Comparison of ENCODE assay signal across 17 cellular contexts in genomic region chr22:41348964-41349484, GRCh38. TPM values are rescaled to one million over a fixed set of nuclear protein-coding genes. Genes with fewer than 3 reads are reported as not detected.
DNase-seq lines count a peak whose midpoint lies in the region; ATAC-seq, FAIRE-seq and TF ChIP-seq lines count a peak whose summit lies in the region.
"Had no signal": no experiment of that assay in that cellular context is flagged by ENCODE, and none has a peak within 500 bp of the region (broad histone marks: within the 10 kb centered on the region; RNA-seq: fewer than 3 reads in every experiment).

No MANE protein-coding gene starts in this region.

- SMC1A ChIA-PET in GM12878 (lab: Charles Lee; ENCODE audit: uncharacterized antibody, unreplicated experiment) = no interaction called here

- H2AK9ac ChIP-seq in IMR-90 (replicated peaks; ENCODE audit: low read depth, low read length, poor library complexity) = peak overlapping the region; percentile 68

- H3K4me1 Mint-ChIP-seq in immature natural killer cell (no peaks in the 10 kb centered on the region), H9 (no peaks in the 10 kb centered on the region)

- H3K9me3 Mint-ChIP-seq in immature natural killer cell (no peaks in the 10 kb centered on the region), H9 (no peaks in the 10 kb centered on the region)
- H3K9me3 Mint-ChIP-seq: CD4-positive, alpha-beta T cell had no signal

- TF ChIP-seq POLR2A in IMR-90 (IDR thresholded peaks at IDR 0.05; ENCODE audit: low read depth, low read length) (no peak), GM12878 (IDR thresholded peaks at IDR 0.05; ENCODE audit: low read depth, low read length) (peak; percentile 52; the same call in 1 of the 2 replicates)

- H3K56ac ChIP-seq in IMR-90 (ENCODE audit: extremely low read depth, insufficient read depth, low read length) = no peak overlapping the region
- H3K56ac ChIP-seq in H9 (ENCODE audit: insufficient read length, low read depth, low read length) = no peak overlapping the region

- no TSS peak for BruUV-seq in IMR-90 (replicated peaks; lab: Mats Ljungman, UMichigan)
- BruUV-seq in GM12878 (replicated peaks; lab: Mats Ljungman, UMichigan) = no TSS peak

- H2BK20ac ChIP-seq in IMR-90 (ENCODE audit: low read depth, low read length) = no peak overlapping the region
- H2BK20ac ChIP-seq in H9 (ENCODE audit: low read depth, low read length, poor library complexity, severe bottlenecking) = no peak overlapping the region

- dilution Hi-C loops in IMR-90 (cut with HindIII; ENCODE audit: low sequenced_read_pairs, unreplicated experiment) = no loop called here

- H3K18ac ChIP-seq in IMR-90 (ENCODE audit: low read depth, low read length) (no peak overlapping the region), neuronal stem cell (ENCODE audit: low read length) (no peak overlapping the region), H9 (ENCODE audit: insufficient read length, low read depth, low read length) (no peak overlapping the region)

- WGBS in IMR-90 (ENCODE audit: extremely low coverage in 2 of 2, insufficient read length in 1 of 2), 2 experiments = 98% methylated on average over 11 of the region's 22 CpGs; no CpG with 5 or more reads in 1 of the 2 experiments
- WGBS in GM12878 (ENCODE audit: insufficient coverage, insufficient replicate concordance, low lambda C conversion rate, missing lambda C conversion rate) = 98% methylated on average over 21 of the region's 22 CpGs
- WGBS in neuronal stem cell (ENCODE audit: extremely low coverage in 2 of 2, insufficient read length in 2 of 2, insufficient replicate concordance in 1 of 2), 2 donors = no CpG with 5 or more reads among the region's 22 CpGs
- WGBS in H9 (ENCODE audit: extremely low coverage, insufficient read length, low lambda C conversion rate) = no CpG with 5 or more reads among the region's 22 CpGs

- H3K9me1 ChIP-seq in IMR-90 (ENCODE audit: insufficient read depth, low read length) = peaks cover 10% of the 10 kb centered on the region; the same call in 1 of the 2 replicates

- H4K91ac ChIP-seq in IMR-90 (ENCODE audit: insufficient read depth, low read depth, low read length) (no peak overlapping the region), neuronal stem cell (ENCODE audit: low read depth, low read length, poor library complexity) (no peak overlapping the region), H9 (ENCODE audit: insufficient read length, low read depth, low read length) (no peak overlapping the region)

- no peak overlapping the region for H2BK5ac ChIP-seq in IMR-90 (ENCODE audit: low read depth, low read length, poor library complexity, severe bottlenecking)
- H2BK5ac ChIP-seq in neuronal stem cell (ENCODE audit: low read length) = no peak overlapping the region
- no peak overlapping the region for H2BK5ac ChIP-seq in H9 (ENCODE audit: insufficient read length, low read length)

- H3K14ac ChIP-seq in IMR-90 (replicated peaks; ENCODE audit: low read depth, low read length) (no peak overlapping the region), neuronal stem cell (ENCODE audit: low read length) (no peak overlapping the region), H9 (ENCODE audit: insufficient read depth, low read length) (no peak overlapping the region)

- no peak for FAIRE-seq in GM12878 (lab: Jason Lieb, UNC)
- FAIRE-seq: A204.1, HTR-8/SVneo had no signal

- H3K27me3 ChIP-seq in IMR-90 (ENCODE audit: control insufficient read depth, insufficient read depth, low read length) (no peaks in the 10 kb centered on the region), GM12878 (replicated peaks in 1 of 2; ENCODE audit: control insufficient read depth in 2 of 2, insufficient read depth in 2 of 2, low read length in 1 of 2) (no peaks in the 10 kb centered on the region), neuronal stem cell (ENCODE audit: control insufficient read depth in 3 of 3, insufficient read depth in 3 of 3, low read depth in 1 of 3, low read length in 3 of 3) (no peaks in the 10 kb centered on the region), H9 (ENCODE audit: insufficient read depth, low read length) (no peaks in the 10 kb centered on the region)

- H4K5ac ChIP-seq in IMR-90 (ENCODE audit: low read depth, low read length) (no peak overlapping the region), H9 (ENCODE audit: insufficient read length, low read depth, low read length) (no peak overlapping the region)

- H3K36me3 Mint-ChIP-seq in immature natural killer cell (peaks cover 8 to 38% (median 10%) of the 10 kb centered on the region in 3 donors), H9 (ENCODE audit: insufficient read depth in 1 of 3, low read depth in 3 of 3) (peaks cover 22 to 80% (median 76%) of the 10 kb centered on the region in 3 experiments; a peak in 6 of 7 replicates)

- TF ChIP-seq RAD21 in IMR-90 (IDR thresholded peaks at IDR 0.05; ENCODE audit: low read length) (no peak), GM12878 (IDR thresholded peaks at IDR 0.05; ENCODE audit: insufficient read depth, low read depth, low read length) (no peak)

- H3K4me3 ChIP-seq in IMR-90 (ENCODE audit: insufficient read depth, low read depth, low read length) = no peak overlapping the region
- H3K4me3 ChIP-seq in GM12878 = no peak overlapping the region
- H3K4me3 ChIP-seq in neuronal stem cell (ENCODE audit: low read length in 2 of 2) = no peak overlapping the region

- H2AFZ ChIP-seq in IMR-90 (replicated peaks; ENCODE audit: low read length, poor library complexity) (no peak overlapping the region), GM12878 (ENCODE audit: control insufficient read depth, low read depth, low read length) (no peak overlapping the region), neuronal stem cell (ENCODE audit: low read length) (no peak overlapping the region), H9 (ENCODE audit: low read length) (no peak overlapping the region)

- H3K9ac ChIP-seq in IMR-90 (ENCODE audit: low read depth, low read length) = no peak overlapping the region
- no peak overlapping the region for H3K9ac ChIP-seq in GM12878 (ENCODE audit: control insufficient read depth, insufficient read depth, low read length)
- H3K9ac ChIP-seq in neuronal stem cell (ENCODE audit: low read depth, low read length, poor library complexity) = peak overlapping the region; percentile 38
- H3K9ac ChIP-seq in H9 (ENCODE audit: extremely low read depth, insufficient read length, low read length) = no peak overlapping the region

- H2AK5ac ChIP-seq in IMR-90 (ENCODE audit: low read depth, low read length) = no peak overlapping the region
- H2AK5ac ChIP-seq in neuronal stem cell (ENCODE audit: low read depth, low read length) = no peak overlapping the region
- H2AK5ac ChIP-seq in H9 (ENCODE audit: insufficient read length, low read length) = no peak overlapping the region

- H3K27ac ChIP-seq in IMR-90 (ENCODE audit: insufficient read depth, low read length) = no peak overlapping the region
- no peak overlapping the region for H3K27ac ChIP-seq in GM12878 (ENCODE audit: control insufficient read depth, insufficient read depth)
- no peak overlapping the region for H3K27ac ChIP-seq in neuronal stem cell (replicated peaks; ENCODE audit: low read length)
- no peak overlapping the region for H3K27ac ChIP-seq in H9 (ENCODE audit: insufficient read length, low read depth, low read length)
- H3K27ac ChIP-seq: C4-2B had no signal

- H3K79me2 ChIP-seq in GM12878 (ENCODE audit: control insufficient read depth, insufficient read depth, low read length) = no peaks in the 10 kb centered on the region
- H3K79me2 ChIP-seq in H9 (ENCODE audit: insufficient read depth, low read length) = no peaks in the 10 kb centered on the region

- POLR2A ChIA-PET in IMR-90 (lab: Charles Lee; ENCODE audit: unreplicated experiment) = no interaction called here
- POLR2A ChIA-PET in GM12878 (lab: Charles Lee) = no interaction called here

- no peak overlapping the region for H3K4me3 Mint-ChIP-seq in immature natural killer cell
- H3K4me3 Mint-ChIP-seq in H9 = no peak overlapping the region
- H3K4me3 Mint-ChIP-seq: CD4-positive, alpha-beta T cell had no signal

- peaks cover 8% of the 10 kb centered on the region; the same call in 1 of the 2 replicates for H4K20me1 ChIP-seq in IMR-90 (ENCODE audit: insufficient read depth, low read length)
- H4K20me1 ChIP-seq in GM12878 (ENCODE audit: control insufficient read depth, insufficient read depth) = no peaks in the 10 kb centered on the region
- no peaks in the 10 kb centered on the region for H4K20me1 ChIP-seq in H9 (ENCODE audit: control insufficient read depth, insufficient read depth, insufficient read length)

- peaks cover 86% of the 10 kb centered on the region for H3K36me3 ChIP-seq in IMR-90 (ENCODE audit: control insufficient read depth, insufficient read depth, low read length)
- peaks cover 30 to 34% of the 10 kb centered on the region in 2 experiments; a peak in 3 of 4 replicates for H3K36me3 ChIP-seq in GM12878 (ENCODE audit: control insufficient read depth in 2 of 2, insufficient read depth in 2 of 2, low read length in 1 of 2)
- peaks cover 73 to 93% of the 10 kb centered on the region in 2 donors for H3K36me3 ChIP-seq in neuronal stem cell (replicated peaks in 1 of 2; ENCODE audit: control insufficient read depth in 2 of 2, insufficient read depth in 2 of 2, low read length in 2 of 2)

- CTCF ChIA-PET in IMR-90 (lab: Yijun Ruan, JAX) (no interaction called here), GM12878 (lab: Yijun Ruan, JAX) (no interaction called here)

- TF ChIP-seq EP300 in GM12878 (IDR thresholded peaks at IDR 0.05; ENCODE audit: borderline replicate concordance in 1 of 2, control insufficient read depth in 1 of 2, low read depth in 2 of 2, low read length in 2 of 2) = no peak

- no peak overlapping the region for H3K4ac ChIP-seq in IMR-90 (ENCODE audit: low read depth, low read length)
- no peak overlapping the region for H3K4ac ChIP-seq in neuronal stem cell (ENCODE audit: low read length)
- no peak overlapping the region for H3K4ac ChIP-seq in H9 (ENCODE audit: low read depth, low read length)

- TF ChIP-seq CTCF in IMR-90 (conservative IDR thresholded peaks at IDR 0.05; ENCODE audit: low read depth, low read length) (no peak), GM12878 (IDR thresholded peaks at IDR 0.05 in 2 of 3, conservative IDR thresholded peaks at IDR 0.05 in 1 of 3; ENCODE audit: control insufficient read depth in 2 of 3, extremely low read depth in 1 of 3, insufficient read depth in 1 of 3, low read depth in 3 of 3, low read length in 3 of 3) (no peak), H9 (conservative IDR thresholded peaks at IDR 0.05) (no peak)

- H3K27me3 Mint-ChIP-seq in immature natural killer cell (ENCODE audit: low read depth in 3 of 3) = no peaks in the 10 kb centered on the region
- no peaks in the 10 kb centered on the region; the same call in 1 of the 2 replicates for H3K27me3 Mint-ChIP-seq in H9 (ENCODE audit: low read depth)
- H3K27me3 Mint-ChIP-seq: CD4-positive, alpha-beta T cell had no signal

- intact Hi-C loops in IMR-90 (cut with micrococcal nuclease) = no loop called here
- intact Hi-C loops in GM12878 (cut with micrococcal nuclease; ENCODE audit: unreplicated experiment) = no loop called here

- RAD21 ChIA-PET in GM12878 (lab: Charles Lee; ENCODE audit: unreplicated experiment) = no interaction called here

- H3T11ph ChIP-seq in H9 (ENCODE audit: low read length) = no peak overlapping the region

- H2BK120ac ChIP-seq in IMR-90 (ENCODE audit: low read depth, low read length) (no peak overlapping the region), neuronal stem cell (ENCODE audit: low read depth, low read length) (no peak overlapping the region), H9 (ENCODE audit: low read depth, low read length, poor library complexity, severe bottlenecking) (no peak overlapping the region)

- H3K4me2 ChIP-seq in IMR-90 (ENCODE audit: low read depth, low read length) (no peak overlapping the region), GM12878 (ENCODE audit: control insufficient read depth, insufficient read depth) (no peak overlapping the region), neuronal stem cell (ENCODE audit: insufficient read depth, low read length, poor library complexity, severe bottlenecking) (no peak overlapping the region), H9 (ENCODE audit: insufficient read depth, insufficient read length, low read length) (no peak overlapping the region)

- H4K8ac ChIP-seq in IMR-90 (ENCODE audit: low read depth in 2 of 2, low read length in 2 of 2) (no peak overlapping the region), neuronal stem cell (ENCODE audit: low read depth, low read length) (no peak overlapping the region), H9 (replicated peaks; ENCODE audit: insufficient read length, low read depth, low read length) (no peak overlapping the region)

- H2BK15ac ChIP-seq in IMR-90 (ENCODE audit: low read depth, low read length) = no peak overlapping the region
- H2BK15ac ChIP-seq in neuronal stem cell (ENCODE audit: low read length) = no peak overlapping the region
- no peak overlapping the region for H2BK15ac ChIP-seq in H9 (ENCODE audit: low read depth, low read length)

- H2BK12ac ChIP-seq in neuronal stem cell (ENCODE audit: low read length) (peak overlapping the region; percentile 46), H9 (ENCODE audit: insufficient read length, low read depth, low read length) (no peak overlapping the region)

- no peak for DNase-seq in IMR-90
- no peak for DNase-seq in GM12878 (ENCODE audit: low read depth, low spot score)
- no peak for DNase-seq in neuronal stem cell (ENCODE audit: low spot score)
- DNase-seq in anterior cingulate cortex (lab: John Stamatoyannopoulos, UW) = no peak
- DNase-seq in immature natural killer cell = no peak
- no peak for DNase-seq in H9
- DNase-seq: ACHN; AML-193; CD4-positive, alpha-beta T cell; DMS153; DMS79; GDM1; GOT3; H7 had no signal

- H3K79me1 ChIP-seq in IMR-90 (ENCODE audit: low read depth in 1 of 2, low read length in 2 of 2) = peaks cover 19 to 63% of the 10 kb centered on the region in 2 experiments
- peaks cover 5% of the 10 kb centered on the region for H3K79me1 ChIP-seq in neuronal stem cell (ENCODE audit: low read depth, low read length)
- H3K79me1 ChIP-seq in H9 (ENCODE audit: insufficient read depth, low read depth, low read length, poor library complexity, severe bottlenecking) = no peaks in the 10 kb centered on the region

- H3K23ac ChIP-seq in IMR-90 (ENCODE audit: low read depth, low read length) = no peak overlapping the region
- peak overlapping the region; percentile 68 for H3K23ac ChIP-seq in neuronal stem cell (ENCODE audit: low read depth, low read length, poor library complexity)
- no peak overlapping the region for H3K23ac ChIP-seq in H9 (ENCODE audit: insufficient read length, low read depth, low read length)

- in situ Hi-C loops in IMR-90 (cut with MboI; ENCODE audit: low sequenced_read_pairs) = no loop called here
- in situ Hi-C loops in GM12878 (cut with MboI) = no loop called here

- H3K23me2 ChIP-seq in H9 (ENCODE audit: insufficient read length, low read depth, low read length, poor library complexity, severe bottlenecking) = no peaks in the 10 kb centered on the region

- peaks cover 5% of the 10 kb centered on the region for H3K4me1 ChIP-seq in IMR-90 (ENCODE audit: control insufficient read depth, insufficient read depth, low read length)
- no peaks in the 10 kb centered on the region for H3K4me1 ChIP-seq in GM12878 (ENCODE audit: control insufficient read depth, insufficient read depth, low read length)
- no peaks in the 10 kb centered on the region for H3K4me1 ChIP-seq in neuronal stem cell (ENCODE audit: control insufficient read depth in 2 of 2, insufficient read depth in 1 of 2, low read depth in 1 of 2, low read length in 2 of 2)
- no peaks in the 10 kb centered on the region for H3K4me1 ChIP-seq in H9 (ENCODE audit: insufficient read depth, low read length)

- ATAC-seq in IMR-90 (ENCODE audit: low read depth) = no peak
- ATAC-seq in GM12878 = no peak

- H3K9me3 ChIP-seq in IMR-90 (ENCODE audit: control insufficient read depth, insufficient read depth, low read length) (no peaks in the 10 kb centered on the region), GM12878 (replicated peaks; ENCODE audit: control insufficient read depth, insufficient read depth, low read length) (no peaks in the 10 kb centered on the region), neuronal stem cell (replicated peaks in 1 of 2; ENCODE audit: control insufficient read depth in 2 of 2, insufficient read depth in 1 of 2, low read depth in 1 of 2, low read length in 2 of 2) (no peaks in the 10 kb centered on the region), H9 (ENCODE audit: control insufficient read depth, low read depth, low read length) (no peaks in the 10 kb centered on the region)

- H3K27ac Mint-ChIP-seq in immature natural killer cell = no peak overlapping the region
- H3K27ac Mint-ChIP-seq in H9 = no peak overlapping the region
- H3K27ac Mint-ChIP-seq: CD4-positive, alpha-beta T cell had no signal

RNA-seq across cellular contexts. Expression of gene TEF, which starts 32.7 kb away (rescaled TPM):
- total RNA-seq in IMR-90 (2012; rRNA removed) (5.6 and 6.1 TPM in 2 replicates), GM12878 (2014; rRNA removed) (3.1 and 3.6 TPM in 2 replicates), GM12878 (2014; rRNA removed; fragmentation: Illumina TruSeq; extraction: Trizol) (1.7 and 2.0 TPM in 2 replicates), GM12878 (2021) (4.9 and 5.8 TPM in 2 replicates), H9 (2021) (17.7 and 17.9 TPM in 2 replicates)
- polyA plus RNA-seq in IMR-90 (2012; rRNA removed) (11.6 and 14.4 TPM in 2 replicates), GM12878 (2011; rRNA removed) (1.6 and 4.4 TPM in 2 replicates), GM12878 (2014; fragmentation: Illumina TruSeq; extraction: Trizol) (2.2 and 4.1 TPM in 2 replicates), GM12878 (2014; fragmentation: Nextera tagmentation; extraction: Ambion mirVana) (under 1 TPM; 0.23 to 0.27 TPM), GM12878 (2014; rRNA removed) (3.3 and 3.6 TPM in 2 replicates), GM12878 (2016; fragmentation: Nextera tagmentation; extraction: Ambion mirVana) (1 to 10 TPM; 2.4 to 3.0 TPM), immature natural killer cell (1 to 10 TPM; 1.4 to 3.8 (median 1.8) TPM)
- polyA plus RNA-seq in IMR-90 (2012; cell fraction: cytosol; rRNA removed) = 4.4 and 5.7 TPM in 2 replicates
- polyA plus RNA-seq in IMR-90 (2012; cell fraction: nucleus; rRNA removed; ENCODE audit: low replicate concordance) = 4.7 and 8.8 TPM in 2 replicates
- total RNA-seq in GM12878 (2013; cell fraction: nucleolus; rRNA removed) = 1.7 TPM in 2 replicates
- polyA plus RNA-seq in GM12878 (2011; ENCODE audit: low read depth) = 1.4 TPM
- 2.8 and 4.0 TPM in 2 replicates for polyA plus RNA-seq in GM12878 (2011; cell fraction: cytosol; rRNA removed)
- polyA plus RNA-seq in GM12878 (2011; cell fraction: nucleus; rRNA removed) = 3.2 and 4.9 TPM in 2 replicates
- 1.9 and 2.2 TPM in 2 replicates for polyA plus RNA-seq in GM12878 (2012)
- polyA minus RNA-seq in GM12878 (2011; rRNA and poly(A)+ RNA removed) = 4.1 and 4.2 TPM in 2 replicates
- 1.2 and 2.4 TPM in 2 replicates for polyA minus RNA-seq in GM12878 (2011; cell fraction: cytosol; rRNA and poly(A)+ RNA removed)
- 0.73 and 6.4 TPM in 2 replicates for polyA minus RNA-seq in GM12878 (2011; cell fraction: nucleus; rRNA and poly(A)+ RNA removed)
- polyA plus RNA-seq in neuronal stem cell (2013, experiment 1 of 2) = 15.1 TPM
- polyA plus RNA-seq in neuronal stem cell (2013, experiment 2 of 2) = 15.8 TPM

RNA-seq across cellular contexts. Expression of gene ZC3H7B, which starts 47.7 kb away (rescaled TPM):
- total RNA-seq in IMR-90 (2012; rRNA removed) (35.6 and 37.6 TPM in 2 replicates), GM12878 (2014; rRNA removed) (30.8 and 37.1 TPM in 2 replicates), GM12878 (2014; rRNA removed; fragmentation: Illumina TruSeq; extraction: Trizol) (21.7 and 23.6 TPM in 2 replicates), GM12878 (2021) (50.0 and 52.3 TPM in 2 replicates), H9 (2021) (67.0 and 69.3 TPM in 2 replicates)
- polyA plus RNA-seq in IMR-90 (2012; rRNA removed) (72.3 and 81.6 TPM in 2 replicates), GM12878 (2011; rRNA removed) (10.2 and 21.3 TPM in 2 replicates), GM12878 (2014; fragmentation: Illumina TruSeq; extraction: Trizol) (11.5 and 24.7 TPM in 2 replicates), GM12878 (2014; fragmentation: Nextera tagmentation; extraction: Ambion mirVana) (under 1 TPM; 0.26 to 0.34 TPM), GM12878 (2014; rRNA removed) (39.0 and 47.9 TPM in 2 replicates), GM12878 (2016; fragmentation: Nextera tagmentation; extraction: Ambion mirVana) (1 to 10 TPM; 4.4 to 5.4 TPM), immature natural killer cell (1 to 10 TPM in 1 of 3 donors, under 1 TPM in 1, not detected in 1; 0.33 to 2.4 TPM)
- polyA plus RNA-seq in IMR-90 (2012; cell fraction: cytosol; rRNA removed) = 45.0 and 67.7 TPM in 2 replicates
- polyA plus RNA-seq in IMR-90 (2012; cell fraction: nucleus; rRNA removed; ENCODE audit: low replicate concordance) = 104 and 165 TPM in 2 replicates
- 48.7 and 51.1 TPM in 2 replicates for total RNA-seq in GM12878 (2013; cell fraction: nucleolus; rRNA removed)
- polyA plus RNA-seq in GM12878 (2011; ENCODE audit: low read depth) = 10.2 TPM
- polyA plus RNA-seq in GM12878 (2011; cell fraction: cytosol; rRNA removed) = 18.3 and 25.4 TPM in 2 replicates
- 52.6 and 69.5 TPM in 2 replicates for polyA plus RNA-seq in GM12878 (2011; cell fraction: nucleus; rRNA removed)
- polyA plus RNA-seq in GM12878 (2012) = 21.1 and 24.8 TPM in 2 replicates
- polyA minus RNA-seq in GM12878 (2011; rRNA and poly(A)+ RNA removed) = 18.4 and 31.2 TPM in 2 replicates
- 13.2 and 14.3 TPM in 2 replicates for polyA minus RNA-seq in GM12878 (2011; cell fraction: cytosol; rRNA and poly(A)+ RNA removed)
- 8.5 and 15.5 TPM in 2 replicates for polyA minus RNA-seq in GM12878 (2011; cell fraction: nucleus; rRNA and poly(A)+ RNA removed)
- polyA plus RNA-seq in neuronal stem cell (2013, experiment 1 of 2) = 38.6 TPM
- 38.4 TPM for polyA plus RNA-seq in neuronal stem cell (2013, experiment 2 of 2)
